ENCODE assay signal across 24 cellular contexts in genomic region chr5:2701592-2701991, GRCh38. TPM values are rescaled to one million over a fixed set of nuclear protein-coding genes. Genes with fewer than 3 reads are reported as not detected.
DNase-seq lines count a peak whose midpoint lies in the region; ATAC-seq, FAIRE-seq and TF ChIP-seq lines count a peak whose summit lies in the region.
"Had no signal": no experiment of that assay in that cellular context is flagged by ENCODE, and none has a peak within 500 bp of the region (broad histone marks: within the 10 kb centered on the region; RNA-seq: fewer than 3 reads in every experiment).

No MANE protein-coding gene starts in this region.

- H3K79me2 ChIP-seq in K562 (ENCODE audit: control insufficient read depth, insufficient read depth, low read length), result no peaks in the 10 kb centered on the region

- intact Hi-C loops in K562 (cut with micrococcal nuclease), result no loop called here
- intact Hi-C loops in body of pancreas (cut with DNase I), result no loop called here

- H2AFZ ChIP-seq in K562 (ENCODE audit: low read depth, low read length), result no peak overlapping the region

- no peak for TF ChIP-seq EP300 in K562 (IDR thresholded peaks at IDR 0.05; ENCODE audit: low read length)

- H3K4me1 ChIP-seq in K562 (replicated peaks in 1 of 2; ENCODE audit: control insufficient read depth in 2 of 2, insufficient read depth in 2 of 2, low read length in 2 of 2), result no peaks in the 10 kb centered on the region
- no peaks in the 10 kb centered on the region for H3K4me1 ChIP-seq in body of pancreas
- H3K4me1 ChIP-seq: BLaER1 treated with 17β-estradiol and CSF1 and Interleukin-3, amounts not matched to agents 10 nM and 100 nM; Caco-2; SJSA1 had no signal

- BruUV-seq in K562 (replicated peaks; lab: Mats Ljungman, UMichigan), result no TSS peak

- H3K4me2 ChIP-seq in K562 (ENCODE audit: insufficient read depth, low read length), result no peak overlapping the region
- H3K4me2 ChIP-seq: BLaER1 treated with 17β-estradiol and CSF1 and Interleukin-3, amounts not matched to agents 10 nM and 100 nM had no signal

- no peaks in the 10 kb centered on the region for H3K36me3 ChIP-seq in K562 (ENCODE audit: control insufficient read depth, insufficient read depth, low read length)
- no peaks in the 10 kb centered on the region for H3K36me3 ChIP-seq in body of pancreas (replicated peaks in 1 of 2; ENCODE audit: insufficient read depth in 1 of 2, low read depth in 2 of 2)
- H3K36me3 ChIP-seq: BLaER1 treated with 17β-estradiol and CSF1 and Interleukin-3, amounts not matched to agents 10 nM and 100 nM; SJSA1 had no signal

- H3K36me3 Mint-ChIP-seq in nephron (ENCODE audit: low read depth), result no peaks in the 10 kb centered on the region
- no peaks in the 10 kb centered on the region for H3K36me3 Mint-ChIP-seq in stimulated activated memory B cell treated with anti-CD40 and anti-IgM and Interleukin-4, amounts not matched to agents 10 μg/mL and 1 μg/mL and 100 μg/mL, for 72 hours
- H3K36me3 Mint-ChIP-seq: CD4-positive, alpha-beta memory T cell had no signal

- H3K4me3 ChIP-seq in NB4 (ENCODE audit: low read depth, low read length) (no peak overlapping the region), K562 (no peak overlapping the region), body of pancreas (no peak overlapping the region)
- H3K4me3 ChIP-seq: BLaER1 treated with 17β-estradiol and CSF1 and Interleukin-3, amounts not matched to agents 10 nM and 100 nM; SJSA1 had no signal

- H3K4me3 Mint-ChIP-seq in nephron, result no peak overlapping the region
- no peak overlapping the region for H3K4me3 Mint-ChIP-seq in stimulated activated memory B cell treated with anti-CD40 and anti-IgM and Interleukin-4, amounts not matched to agents 10 μg/mL and 1 μg/mL and 100 μg/mL, for 72 hours
- H3K4me3 Mint-ChIP-seq: CD4-positive, alpha-beta memory T cell had no signal

- no peak for TF ChIP-seq POLR2A in NB4 (IDR thresholded peaks at IDR 0.05; ENCODE audit: extremely low read depth, insufficient read length)
- no peak for TF ChIP-seq POLR2A in K562 (conservative IDR thresholded peaks at IDR 0.05)
- no peak for TF ChIP-seq POLR2A in body of pancreas (IDR thresholded peaks at IDR 0.05)

- no peak for TF ChIP-seq RAD21 in K562 (CRISPR knock-in tag; conservative IDR thresholded peaks at IDR 0.05 in 1 of 2, IDR thresholded peaks at IDR 0.05 in 1 of 2)

- H3K27me3 ChIP-seq in K562 (ENCODE audit: control insufficient read depth in 2 of 2, insufficient read depth in 2 of 2, low read length in 2 of 2) (peaks cover 17 to 80% of the 10 kb centered on the region in 2 experiments), body of pancreas (no peaks in the 10 kb centered on the region)
- H3K27me3 ChIP-seq: BLaER1 treated with 17β-estradiol and CSF1 and Interleukin-3, amounts not matched to agents 10 nM and 100 nM; SJSA1 had no signal

- H3K9me1 ChIP-seq in K562 (ENCODE audit: control insufficient read depth, insufficient read depth, low read length), result peaks cover 2% of the 10 kb centered on the region

- POLR2A ChIA-PET in K562 (lab: Yijun Ruan, JAX), result no interaction called here

- no peak overlapping the region for H3K9ac ChIP-seq in K562 (ENCODE audit: insufficient read depth in 1 of 2, low read depth in 2 of 2, low read length in 2 of 2)
- H3K9ac ChIP-seq: BLaER1 treated with 17β-estradiol and CSF1 and Interleukin-3, amounts not matched to agents 10 nM and 100 nM had no signal

- ATAC-seq in K562 (peak; percentile 36; the same call in 1 of the 3 replicates), body of pancreas (no peak)
- ATAC-seq in stimulated activated memory B cell treated with anti-CD40 and anti-IgM and Interleukin-4, amounts not matched to agents 10 μg/mL and 1 μg/mL and 100 μg/mL, for 72 hours, result no peak
- ATAC-seq: HCT116, Right ventricle myocardium inferior had no signal

- no peak for DNase-seq in NB4 (ENCODE audit: low read depth)
- DNase-seq in K562 (ENCODE audit: extremely low read depth in 1 of 4, low spot score in 3 of 4), result no peak
- DNase-seq in retina, result peak; percentile 28
- no peak for DNase-seq in NOMO-1 treated with DMSO at 0.1 percent for 48 hours (lab: John Stamatoyannopoulos, UW; ENCODE audit: unreplicated experiment)
- DNase-seq in body of pancreas, result no peak
- no peak for DNase-seq in KBM-7
- DNase-seq: ACHN; Caco-2; CD4-positive, alpha-beta memory T cell; DMS 273 treated with DMSO at 0.1 percent for 48 hours; DMS79 treated with DMSO at 0.1 percent for 48 hours; NCI-H1105 treated with DMSO at 0.1 percent for 48 hours; NCI-H2081; NCI-H2171 treated with DMSO at 0.1 percent for 48 hours; NCI-H524 treated with DMSO at 0.1 percent for 48 hours; NCI-H82 had no signal

- FAIRE-seq in K562 (lab: Jason Lieb, UNC), result no peak
- FAIRE-seq: RCC 7860 had no signal

- H3K9me3 ChIP-seq in K562 (replicated peaks; ENCODE audit: control insufficient read depth, insufficient read depth, low read depth, low read length) (no peaks in the 10 kb centered on the region), body of pancreas (no peaks in the 10 kb centered on the region)
- H3K9me3 ChIP-seq: Caco-2 had no signal

- in situ Hi-C loops in K562 (cut with MboI), result no loop called here
- in situ Hi-C loops in KBM-7 (cut with MboI; ENCODE audit: low pct_unique_long_range_greater_than_20kb, low sequenced_read_pairs), result no loop called here

- H3K4me1 Mint-ChIP-seq in nephron, result no peaks in the 10 kb centered on the region
- H3K4me1 Mint-ChIP-seq in stimulated activated memory B cell treated with anti-CD40 and anti-IgM and Interleukin-4, amounts not matched to agents 10 μg/mL and 1 μg/mL and 100 μg/mL, for 72 hours, result no peaks in the 10 kb centered on the region
- H3K4me1 Mint-ChIP-seq: CD4-positive, alpha-beta memory T cell had no signal

- H3K27ac Mint-ChIP-seq in nephron, result no peak overlapping the region
- no peak overlapping the region for H3K27ac Mint-ChIP-seq in stimulated activated memory B cell treated with anti-CD40 and anti-IgM and Interleukin-4, amounts not matched to agents 10 μg/mL and 1 μg/mL and 100 μg/mL, for 72 hours
- H3K27ac Mint-ChIP-seq: CD4-positive, alpha-beta memory T cell had no signal

- no peaks in the 10 kb centered on the region for H3K9me3 Mint-ChIP-seq in nephron
- peaks cover 4% of the 10 kb centered on the region for H3K9me3 Mint-ChIP-seq in stimulated activated memory B cell treated with anti-CD40 and anti-IgM and Interleukin-4, amounts not matched to agents 10 μg/mL and 1 μg/mL and 100 μg/mL, for 72 hours

- peaks cover 4% of the 10 kb centered on the region; the same call in 1 of the 2 replicates for H4K20me1 ChIP-seq in K562 (replicated peaks; ENCODE audit: control insufficient read depth, insufficient read depth, low read length)
- H4K20me1 ChIP-seq: BLaER1 treated with 17β-estradiol and CSF1 and Interleukin-3, amounts not matched to agents 10 nM and 100 nM had no signal

- CTCF ChIA-PET in K562 (lab: Yijun Ruan, JAX; ENCODE audit: low intra/inter-chr PET ratio), result no interaction called here

- TF ChIP-seq CTCF in NB4 (IDR thresholded peaks at IDR 0.05; ENCODE audit: low read depth, low read length), result peak; percentile 7
- TF ChIP-seq CTCF in K562 (IDR thresholded peaks at IDR 0.05 in 2 of 3, conservative IDR thresholded peaks at IDR 0.05 in 1 of 3; ENCODE audit: insufficient read depth in 2 of 3, low read depth in 1 of 3, low read length in 3 of 3), result 0 out of 6 replicates have a peak, but pooled peaks of 1 of the 3 experiments have one; percentile 20
- TF ChIP-seq CTCF in nephron (IDR thresholded peaks at IDR 0.05; ENCODE audit: unreplicated experiment in 3 of 3), result peak in 2 of 3 experiments; percentile 9 to 10
- TF ChIP-seq CTCF in body of pancreas (IDR thresholded peaks at IDR 0.05), result no peak

- H3K27ac ChIP-seq in K562 (ENCODE audit: extremely low read depth, low read depth, low read length) (no peak overlapping the region), body of pancreas (no peak overlapping the region)
- H3K27ac ChIP-seq: BLaER1 treated with 17β-estradiol and CSF1 and Interleukin-3, amounts not matched to agents 10 nM and 100 nM; SJSA1 had no signal

- under 1% methylated on average over 10 of the region's 10 CpGs for WGBS in K562 (ENCODE audit: insufficient coverage, low coverage, missing lambda C conversion rate)
- WGBS in body of pancreas, 2 donors, result 30 to 33% methylated on average over 8 to 10 of the region's 10 CpGs

- peaks cover 62% of the 10 kb centered on the region for H3K27me3 Mint-ChIP-seq in nephron (ENCODE audit: low read depth)
- no peaks in the 10 kb centered on the region for H3K27me3 Mint-ChIP-seq in stimulated activated memory B cell treated with anti-CD40 and anti-IgM and Interleukin-4, amounts not matched to agents 10 μg/mL and 1 μg/mL and 100 μg/mL, for 72 hours

TF ChIP-seq in K562, 482 proteins besides CTCF, POLR2A, EP300 and RAD21:
- TF ChIP-seq ZNF165 (CRISPR knock-in tag; IDR thresholded peaks at IDR 0.05; ENCODE audit: borderline replicate concordance), result no peak
- TF ChIP-seq TAF1 (IDR thresholded peaks at IDR 0.05; ENCODE audit: control insufficient read depth, extremely low read depth, insufficient read depth, low read length, severe bottlenecking), result no peak
- TF ChIP-seq U2AF2 (optimal IDR thresholded peaks at IDR 0.05; ENCODE audit: low read depth, low read length), result no peak
- no peak for TF ChIP-seq TCF3 (CRISPR knock-in tag; IDR thresholded peaks at IDR 0.05)

RNA-seq across cellular contexts. Expression of gene IRX2, which starts 49.9 kb away (rescaled TPM):
- not detected in 2 replicates for total RNA-seq in K562 (2011; cell fraction: chromatin; rRNA removed; ENCODE audit: low replicate concordance)
- not detected in 2 replicates for total RNA-seq in K562 (2011; cell fraction: nucleolus; rRNA removed)
- total RNA-seq in K562 (2011; cell fraction: nucleoplasm; rRNA removed), result not detected in 2 replicates
- total RNA-seq in K562 (2014; rRNA removed), result not detected in 2 replicates
- total RNA-seq in K562 (2014; rRNA removed; fragmentation: Illumina TruSeq; extraction: Trizol), result not detected in 2 replicates
- not detected in 2 replicates for total RNA-seq in K562 (2015; rRNA removed; fragmentation: Illumina TruSeq; extraction: Trizol)
- 0.07 and 0.13 TPM in 2 replicates for total RNA-seq in K562 (2021)
- polyA plus RNA-seq in K562 (2011; rRNA removed), result not detected in 2 replicates
- not detected in 2 replicates for polyA plus RNA-seq in K562 (2011; cell fraction: cytosol; rRNA removed)
- not detected in 2 replicates for polyA plus RNA-seq in K562 (2011; cell fraction: nucleus; rRNA removed)
- polyA plus RNA-seq in K562 (2012), result not detected in 2 replicates
- not detected in 2 replicates for polyA plus RNA-seq in K562 (2014; fragmentation: Illumina TruSeq; extraction: Trizol)
- polyA plus RNA-seq in K562 (2014; fragmentation: Nextera tagmentation; extraction: Ambion mirVana), result not detected
- not detected in 2 replicates for polyA plus RNA-seq in K562 (2014; rRNA removed)
- polyA minus RNA-seq in K562 (2011; rRNA and poly(A)+ RNA removed), result not detected in 2 replicates
- polyA minus RNA-seq in K562 (2011; cell fraction: cytosol; rRNA and poly(A)+ RNA removed), result not detected in 2 replicates
- not detected in 2 replicates for polyA minus RNA-seq in K562 (2011; cell fraction: nucleus; rRNA and poly(A)+ RNA removed)
- 1 to 10 TPM; 1.3 to 3.0 TPM for total RNA-seq in body of pancreas
- total RNA-seq: CD4-positive, alpha-beta memory T cell; OCI-LY7 had no signal
- polyA plus RNA-seq: CD4-positive, alpha-beta memory T cell had no signal

Comparison
In these comparisons a context has a peak if more than half of its experiments do, and no peak if none do; other contexts are left out.
1. CTCF ChIP-seq: peak in NB4 (single experiment) and nephron (2 of 3); none in body of pancreas (0 of 7).